Comparison of ENCODE assay signal across 14 cellular contexts in the genomic region with DNA sequence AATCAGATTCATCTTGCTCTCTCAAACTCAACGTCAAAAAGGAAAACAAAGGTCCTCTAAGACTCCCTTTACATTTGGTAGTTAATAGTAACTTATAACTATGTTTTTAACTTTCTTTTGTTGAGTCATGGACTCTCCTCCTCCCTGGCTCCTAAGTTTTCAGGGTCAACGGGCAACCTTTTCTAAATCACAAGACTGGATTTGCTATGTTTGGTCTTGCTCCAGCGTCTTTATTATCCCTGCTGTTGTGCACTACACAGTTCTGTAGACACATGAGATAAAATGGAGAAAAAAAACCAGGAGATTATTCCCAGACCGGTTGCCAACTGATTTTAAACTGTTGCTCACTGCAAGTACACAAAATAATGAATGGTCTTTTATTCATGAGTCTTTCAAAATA. TPM values are rescaled to one million over a fixed set of nuclear protein-coding genes. Genes with fewer than 3 reads are reported as not detected.
DNase-seq lines count a peak whose midpoint lies in the region; ATAC-seq and TF ChIP-seq lines count a peak whose summit lies in the region.
"Had no signal": no experiment of that assay in that cellular context is flagged by ENCODE, and none has a peak within 500 bp of the region (broad histone marks: within the 10 kb centered on the region; RNA-seq: fewer than 3 reads in every experiment).

No MANE protein-coding gene starts in this region.

- no peak for ATAC-seq in CD8-positive, alpha-beta T cell
- ATAC-seq in T-helper 17 cell = no peak
- ATAC-seq in HG03175 (IDR thresholded peaks at IDR 0.05; ENCODE audit: unreplicated experiment) = no peak
- no peak for ATAC-seq in HG03565 (IDR thresholded peaks at IDR 0.05; ENCODE audit: unreplicated experiment)
- ATAC-seq in HG02970 (IDR thresholded peaks at IDR 0.05; ENCODE audit: low FRiP score, unreplicated experiment) = no peak
- ATAC-seq in psoas muscle = no peak
- ATAC-seq: stimulated activated naive CD8-positive, alpha-beta T cell treated with anti-CD3 and anti-CD28 coated beads, Interleukin-15, amount 100 ng/mL, for 72 hours had no signal

- no peak for TF ChIP-seq CTCF in CD8-positive, alpha-beta T cell (IDR thresholded peaks at IDR 0.05)
- no peak for TF ChIP-seq CTCF in progenitor cell of endocrine pancreas (IDR thresholded peaks at IDR 0.05; ENCODE audit: unreplicated experiment)
- TF ChIP-seq CTCF in psoas muscle (IDR thresholded peaks at IDR 0.05) = no peak

- POLR2A ChIA-PET in CD8-positive, alpha-beta T cell (lab: Charles Lee) = interaction anchor here (2.5 to 5.5 kb wide), 3 partner anchors 10 to 74 kb away, joined by 8 to 70 read pairs (median 31); no protein-coding TSS in a partner anchor

- no peak overlapping the region for H3K27ac ChIP-seq in CD8-positive, alpha-beta T cell (ENCODE audit: low read depth, low read length)
- no peak overlapping the region for H3K27ac ChIP-seq in psoas muscle
- H3K27ac ChIP-seq: colonic mucosa had no signal

- peaks cover 22% of the 10 kb centered on the region for H3K4me1 ChIP-seq in CD8-positive, alpha-beta T cell (ENCODE audit: insufficient read depth, low read length)
- H3K4me1 ChIP-seq in psoas muscle = peaks cover 8% of the 10 kb centered on the region
- H3K4me1 ChIP-seq: colonic mucosa had no signal

- H3K4me3 ChIP-seq in CD8-positive, alpha-beta T cell (ENCODE audit: low read depth, low read length) = no peak overlapping the region
- H3K4me3 ChIP-seq in psoas muscle = no peak overlapping the region
- H3K4me3 ChIP-seq: colonic mucosa had no signal

- H3K4me1 Mint-ChIP-seq in CD8-positive, alpha-beta T cell (ENCODE audit: low read depth) = peaks cover 53% of the 10 kb centered on the region
- H3K4me1 Mint-ChIP-seq in T-helper 17 cell (peaks cover 27% of the 10 kb centered on the region), progenitor cell of endocrine pancreas (ENCODE audit: low read depth) (peaks cover 33% of the 10 kb centered on the region)

- H3K27me3 ChIP-seq in CD8-positive, alpha-beta T cell (ENCODE audit: insufficient read depth, low read length) = no peaks in the 10 kb centered on the region
- no peaks in the 10 kb centered on the region for H3K27me3 ChIP-seq in psoas muscle (ENCODE audit: insufficient read depth in 3 of 3, low read length in 2 of 3)
- H3K27me3 ChIP-seq: colonic mucosa had no signal

- CTCF ChIA-PET in CD8-positive, alpha-beta T cell (lab: Charles Lee) = interaction anchor here (1.2 to 3.4 kb wide), 4 partner anchors 11 to 136 kb away, joined by 3 to 27 read pairs (median 10); partner anchors contain the start of gene MED4

- H3K27ac Mint-ChIP-seq in CD8-positive, alpha-beta T cell = peak overlapping the region; percentile 99
- H3K27ac Mint-ChIP-seq in T-helper 17 cell (peak overlapping the region; percentile 96), progenitor cell of endocrine pancreas (peak overlapping the region; percentile 1)
- H3K27ac Mint-ChIP-seq: stimulated activated naive CD8-positive, alpha-beta T cell treated with anti-CD3 and anti-CD28 coated beads, Interleukin-15, amount 100 ng/mL, for 72 hours had no signal

- intact Hi-C loops in CD8-positive, alpha-beta T cell (cut with DNase I, micrococcal nuclease) = loop anchor here (5.0 to 10.0 kb wide), 4 partner anchors 71 to 1214 kb away; partner anchors contain the start of genes CAB39L (in 2 of the 2), SETDB2 (in 2 of the 2), FNDC3A (in 1 of the 2) and RB1 (in 1 of the 2)
- intact Hi-C loops in psoas muscle (cut with DNase I) = loop anchor here (5.0 to 10.0 kb wide), 3 partner anchors 71 to 344 kb away; partner anchors contain the start of gene RB1 (in 1 of the 2)

- 57 to 66% (median 64%) methylated on average over 4 of the region's 4 CpGs for WGBS in psoas muscle, 3 donors

- H3K36me3 Mint-ChIP-seq in CD8-positive, alpha-beta T cell = peaks cover 22% of the 10 kb centered on the region
- H3K36me3 Mint-ChIP-seq in T-helper 17 cell (ENCODE audit: low read depth) (peaks cover 8% of the 10 kb centered on the region), progenitor cell of endocrine pancreas (ENCODE audit: insufficient read depth) (no peaks in the 10 kb centered on the region)

- H3K9me3 ChIP-seq in CD8-positive, alpha-beta T cell (ENCODE audit: low read length) = no peaks in the 10 kb centered on the region
- H3K9me3 ChIP-seq in T-helper 17 cell (ENCODE audit: control insufficient read depth, low read length, poor library complexity, severe bottlenecking) (no peaks in the 10 kb centered on the region), psoas muscle (no peaks in the 10 kb centered on the region)
- H3K9me3 ChIP-seq: colonic mucosa had no signal

- no peaks in the 10 kb centered on the region for H3K27me3 Mint-ChIP-seq in CD8-positive, alpha-beta T cell (ENCODE audit: low read depth)
- no peaks in the 10 kb centered on the region for H3K27me3 Mint-ChIP-seq in T-helper 17 cell
- peaks cover 3% of the 10 kb centered on the region for H3K27me3 Mint-ChIP-seq in progenitor cell of endocrine pancreas
- H3K27me3 Mint-ChIP-seq: stimulated activated naive CD8-positive, alpha-beta T cell treated with anti-CD3 and anti-CD28 coated beads, Interleukin-15, amount 100 ng/mL, for 72 hours had no signal

- H3K4me3 Mint-ChIP-seq in CD8-positive, alpha-beta T cell = peak overlapping the region; percentile 32
- H3K4me3 Mint-ChIP-seq in T-helper 17 cell = no peak overlapping the region
- H3K4me3 Mint-ChIP-seq in progenitor cell of endocrine pancreas (ENCODE audit: low read depth) = peak overlapping the region; percentile 32

- H3K36me3 ChIP-seq in CD8-positive, alpha-beta T cell (ENCODE audit: insufficient read depth, low read length) = no peaks in the 10 kb centered on the region
- no peaks in the 10 kb centered on the region for H3K36me3 ChIP-seq in psoas muscle (ENCODE audit: insufficient read depth in 1 of 2, low read depth in 1 of 2)
- H3K36me3 ChIP-seq: colonic mucosa had no signal

- no peak for DNase-seq in CD8-positive, alpha-beta T cell
- DNase-seq in T-helper 17 cell (no peak), fibroblast of peridontal ligament (ENCODE audit: extremely low read depth) (peak; percentile 68), progenitor cell of endocrine pancreas (ENCODE audit: low spot score, unreplicated experiment) (no peak), psoas muscle (no peak)
- DNase-seq: colonic mucosa; COR-L47; head of caudate nucleus; MV-4-11; NCI-H774; stimulated activated naive CD8-positive, alpha-beta T cell treated with anti-CD3 and anti-CD28 coated beads, Interleukin-15, amount 100 ng/mL, for 72 hours had no signal

- no peaks in the 10 kb centered on the region for H3K9me3 Mint-ChIP-seq in CD8-positive, alpha-beta T cell
- H3K9me3 Mint-ChIP-seq in progenitor cell of endocrine pancreas (ENCODE audit: low read depth) = no peaks in the 10 kb centered on the region
- H3K9me3 Mint-ChIP-seq: stimulated activated naive CD8-positive, alpha-beta T cell treated with anti-CD3 and anti-CD28 coated beads, Interleukin-15, amount 100 ng/mL, for 72 hours had no signal

RNA-seq across cellular contexts. Expression of gene ITM2B, which starts 1.9 kb away (rescaled TPM):
- total RNA-seq in CD8-positive, alpha-beta T cell = 100 to 1,000 TPM; 280 to 308 TPM
- 100 to 1,000 TPM; 396 to 450 TPM for total RNA-seq in T-helper 17 cell
- total RNA-seq in progenitor cell of endocrine pancreas = 196 and 207 TPM in 2 replicates
- total RNA-seq in psoas muscle = 100 to 1,000 TPM; 122 to 219 (median 171) TPM
- 100 to 1,000 TPM; 105 to 169 (median 117) TPM for polyA plus RNA-seq in psoas muscle

Comparison
In these comparisons a context has a peak if more than half of its experiments do, and no peak if none do; other contexts are left out.
1. H3K27ac Mint-ChIP-seq: peak in every context shown above with its lines; median percentile 99 in CD8-positive, alpha-beta T cell; 96 in T-helper 17 cell; 1 in progenitor cell of endocrine pancreas.